ENCODE assay signal across 9 cellular contexts in the genomic region with DNA sequence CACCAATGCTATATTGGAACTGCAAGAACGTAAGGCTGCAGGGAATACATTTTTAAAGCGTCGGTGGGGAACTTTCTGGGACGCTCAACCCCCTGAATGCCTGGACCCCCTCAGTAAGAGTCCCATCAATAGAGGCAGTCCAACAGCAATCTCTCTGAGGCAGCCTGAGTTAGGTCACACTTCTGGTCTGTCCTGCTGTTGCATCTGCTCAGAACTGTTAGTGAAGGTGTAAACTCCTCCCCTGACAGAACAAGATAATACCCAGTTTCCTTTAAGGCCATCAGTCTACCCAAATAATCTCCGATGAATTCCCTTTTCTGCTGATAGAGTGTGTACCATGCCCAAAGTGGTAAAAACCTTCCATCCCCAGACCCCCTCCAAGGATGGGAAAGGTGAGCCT. TPM values are rescaled to one million over a fixed set of nuclear protein-coding genes. Genes with fewer than 3 reads are reported as not detected.
A peak's percentile ranks its signal among the peaks of the same experiment; 100 is the strongest.
DNase-seq lines count a peak whose midpoint lies in the region; ATAC-seq and TF ChIP-seq lines count a peak whose summit lies in the region.
"Had no signal": no experiment of that assay in that cellular context is flagged by ENCODE, and none has a peak within 500 bp of the region (broad histone marks: within the 10 kb centered on the region; RNA-seq: fewer than 3 reads in every experiment).

No MANE protein-coding gene starts in this region.

- H3K27me3 ChIP-seq in left lung (no peaks in the 10 kb centered on the region), tibial artery (no peaks in the 10 kb centered on the region)

- H3K4me1 Mint-ChIP-seq in activated naive CD4-positive, alpha-beta T cell treated with anti-CD3 and anti-CD28 coated beads, Interleukin-2, amount 10 ng/mL, durations not matched to agents 7 days and 5 days: peaks cover 45% of the 10 kb centered on the region
- H3K4me1 Mint-ChIP-seq in activated T-helper 2 cell treated with anti-CD3 and anti-CD28 coated beads, Interferon-gamma antibody, Interleukin-2, Interleukin-4, amounts not matched to agents 10 μg/mL and 5 μg/mL and 100 μg/mL, durations not matched to agents 14 hours and 24 hours and 36 hours (ENCODE audit: low read depth): peaks cover 27% of the 10 kb centered on the region

- H3K9me3 ChIP-seq in left lung (peaks cover 0 to 33% of the 10 kb centered on the region in 2 donors), tibial artery (no peaks in the 10 kb centered on the region)

- TF ChIP-seq CTCF in left lung (IDR thresholded peaks at IDR 0.05) (no peak), tibial artery (IDR thresholded peaks at IDR 0.05) (no peak)

- no peak for ATAC-seq in activated naive CD4-positive, alpha-beta T cell treated with anti-CD3 and anti-CD28 coated beads, Interleukin-2, amount 50 U/mL, for 72 hours
- no peak for ATAC-seq in left lung

- H3K36me3 Mint-ChIP-seq in activated naive CD4-positive, alpha-beta T cell treated with anti-CD3 and anti-CD28 coated beads, Interleukin-2, amount 10 ng/mL, durations not matched to agents 7 days and 5 days: peaks cover 8% of the 10 kb centered on the region
- peaks cover 18 to 24% of the 10 kb centered on the region in 2 donors for H3K36me3 Mint-ChIP-seq in activated naive CD4-positive, alpha-beta T cell treated with anti-CD3 and anti-CD28 coated beads, Interleukin-2, amount 50 U/mL, for 72 hours
- peaks cover 4% of the 10 kb centered on the region for H3K36me3 Mint-ChIP-seq in activated T-helper 2 cell treated with anti-CD3 and anti-CD28 coated beads, Interferon-gamma antibody, Interleukin-2, Interleukin-4, amounts not matched to agents 10 μg/mL and 5 μg/mL and 100 μg/mL, durations not matched to agents 14 hours and 24 hours and 36 hours (ENCODE audit: low read depth)

- peak overlapping the region; percentile 55 to 75 for H3K4me3 ChIP-seq in left lung
- peak overlapping the region; percentile 73 to 100 for H3K4me3 ChIP-seq in tibial artery

- H3K4me1 ChIP-seq in left lung (peaks cover 0 to 12% of the 10 kb centered on the region in 2 donors), tibial artery (peaks cover 0 to 21% (median 12%) of the 10 kb centered on the region in 4 donors)

- H3K27ac Mint-ChIP-seq in activated naive CD4-positive, alpha-beta T cell treated with anti-CD3 and anti-CD28 coated beads, Interleukin-2, amount 10 ng/mL, durations not matched to agents 7 days and 5 days: no peak overlapping the region
- peak overlapping the region in 1 of 2 donors; percentile 57 for H3K27ac Mint-ChIP-seq in activated naive CD4-positive, alpha-beta T cell treated with anti-CD3 and anti-CD28 coated beads, Interleukin-2, amount 50 U/mL, for 72 hours
- peak overlapping the region; percentile 11 for H3K27ac Mint-ChIP-seq in activated T-helper 2 cell treated with anti-CD3 and anti-CD28 coated beads, Interferon-gamma antibody, Interleukin-2, Interleukin-4, amounts not matched to agents 10 μg/mL and 5 μg/mL and 100 μg/mL, durations not matched to agents 14 hours and 24 hours and 36 hours

- DNase-seq in activated naive CD4-positive, alpha-beta T cell treated with anti-CD3 and anti-CD28 coated beads, Interleukin-2, amount 10 ng/mL, durations not matched to agents 7 days and 5 days: no peak
- no peak for DNase-seq in activated naive CD4-positive, alpha-beta T cell treated with anti-CD3 and anti-CD28 coated beads, Interleukin-2, amount 50 U/mL, for 72 hours (ENCODE audit: low spot score in 2 of 2)
- DNase-seq in activated T-helper 2 cell treated with anti-CD3 and anti-CD28 coated beads, Interferon-gamma antibody, Interleukin-2, Interleukin-4, amounts not matched to agents 10 μg/mL and 5 μg/mL and 100 μg/mL, durations not matched to agents 14 hours and 24 hours and 36 hours (ENCODE audit: low spot score): no peak
- DNase-seq in left lung (no peak), tibial artery (no peak), kidney tubule cell (ENCODE audit: low spot score) (no peak), SKM-1 (lab: John Stamatoyannopoulos, UW; ENCODE audit: unreplicated experiment) (no peak)
- DNase-seq in central memory CD4-positive, alpha-beta T cell: no peak
- DNase-seq: DMS153 had no signal

- intact Hi-C loops in activated T-helper 2 cell treated with anti-CD3 and anti-CD28 coated beads, Interferon-gamma antibody, Interleukin-2, Interleukin-4, amounts not matched to agents 10 μg/mL and 5 μg/mL and 100 μg/mL, durations not matched to agents 14 hours and 24 hours and 36 hours (cut with micrococcal nuclease): loop anchor here (10.0 kb wide), 1 partner anchor 390 kb away; a partner anchor contains a TSS
- intact Hi-C loops in left lung (cut with DNase I): no loop called here
- intact Hi-C loops in tibial artery (cut with DNase I; ENCODE audit: low total_unique reads): no loop called here

- CTCF ChIA-PET in activated naive CD4-positive, alpha-beta T cell treated with anti-CD3 and anti-CD28 coated beads, Interleukin-2, amount 10 ng/mL, durations not matched to agents 7 days and 5 days (lab: Charles Lee): no interaction called here

- peak overlapping the region; percentile 98 for H3K4me3 Mint-ChIP-seq in activated naive CD4-positive, alpha-beta T cell treated with anti-CD3 and anti-CD28 coated beads, Interleukin-2, amount 10 ng/mL, durations not matched to agents 7 days and 5 days
- H3K4me3 Mint-ChIP-seq in activated T-helper 2 cell treated with anti-CD3 and anti-CD28 coated beads, Interferon-gamma antibody, Interleukin-2, Interleukin-4, amounts not matched to agents 10 μg/mL and 5 μg/mL and 100 μg/mL, durations not matched to agents 14 hours and 24 hours and 36 hours (ENCODE audit: low read depth): peak overlapping the region; percentile 97

- H3K36me3 ChIP-seq in left lung: no peaks in the 10 kb centered on the region
- no peaks in the 10 kb centered on the region for H3K36me3 ChIP-seq in tibial artery

- H3K9me3 Mint-ChIP-seq in activated naive CD4-positive, alpha-beta T cell treated with anti-CD3 and anti-CD28 coated beads, Interleukin-2, amount 10 ng/mL, durations not matched to agents 7 days and 5 days: peaks cover 6% of the 10 kb centered on the region
- H3K9me3 Mint-ChIP-seq in activated naive CD4-positive, alpha-beta T cell treated with anti-CD3 and anti-CD28 coated beads, Interleukin-2, amount 50 U/mL, for 72 hours: peaks cover 0 to under 1% of the 10 kb centered on the region in 2 donors
- peaks cover 9% of the 10 kb centered on the region for H3K9me3 Mint-ChIP-seq in activated T-helper 2 cell treated with anti-CD3 and anti-CD28 coated beads, Interferon-gamma antibody, Interleukin-2, Interleukin-4, amounts not matched to agents 10 μg/mL and 5 μg/mL and 100 μg/mL, durations not matched to agents 14 hours and 24 hours and 36 hours

- H3K27ac ChIP-seq in left lung (no peak overlapping the region), tibial artery (peak overlapping the region; percentile 73 to 78)

- peaks cover 11% of the 10 kb centered on the region for H3K27me3 Mint-ChIP-seq in activated naive CD4-positive, alpha-beta T cell treated with anti-CD3 and anti-CD28 coated beads, Interleukin-2, amount 10 ng/mL, durations not matched to agents 7 days and 5 days
- peaks cover 2% of the 10 kb centered on the region for H3K27me3 Mint-ChIP-seq in activated T-helper 2 cell treated with anti-CD3 and anti-CD28 coated beads, Interferon-gamma antibody, Interleukin-2, Interleukin-4, amounts not matched to agents 10 μg/mL and 5 μg/mL and 100 μg/mL, durations not matched to agents 14 hours and 24 hours and 36 hours (ENCODE audit: low read depth)

RNA-seq across cellular contexts. Expression of a gene that starts 1.1 kb away (rescaled TPM):
- 10 to 100 TPM; 22.3 to 28.7 TPM for total RNA-seq in activated naive CD4-positive, alpha-beta T cell treated with anti-CD3 and anti-CD28 coated beads, Interleukin-2, amount 50 U/mL, for 72 hours
- 23.5 and 24.2 TPM in 2 replicates for total RNA-seq in activated T-helper 2 cell treated with anti-CD3 and anti-CD28 coated beads, Interferon-gamma antibody, Interleukin-2, Interleukin-4, amounts not matched to agents 10 μg/mL and 5 μg/mL and 100 μg/mL, durations not matched to agents 14 hours and 24 hours and 36 hours
- 10 to 100 TPM; 12.1 to 15.2 TPM for total RNA-seq in left lung

Comparison
In these comparisons a context has a peak if more than half of its experiments do, and no peak if none do; other contexts are left out.
1. H3K27ac ChIP-seq: peak in tibial artery (2 of 2); none in left lung (0 of 2).